Comparison of ENCODE assay signal across 8 cellular contexts in genomic region chr7:43721193-43721806, GRCh38. TPM values are rescaled to one million over a fixed set of nuclear protein-coding genes. Genes with fewer than 3 reads are reported as not detected.
A peak's percentile ranks its signal among the peaks of the same experiment; 100 is the strongest.
DNase-seq lines count a peak whose midpoint lies in the region; ATAC-seq and TF ChIP-seq lines count a peak whose summit lies in the region.

No MANE protein-coding gene starts in this region.

- BruUV-seq in A673 (replicated peaks; lab: Mats Ljungman, UMichigan): no TSS peak

- DNase-seq in A673 (ENCODE audit: low spot score): peak; percentile 68
- no peak for DNase-seq in GM10248 (ENCODE audit: extremely low spot score)
- peak; percentile 35 for DNase-seq in NCI-H2227 (lab: John Stamatoyannopoulos, UW; ENCODE audit: unreplicated experiment)
- peak; percentile 80 for DNase-seq in cerebellar cortex (ENCODE audit: low spot score)
- DNase-seq in mesendoderm: peak; percentile 33
- no peak for DNase-seq in left ventricle myocardium superior

- H3K23ac ChIP-seq in mesendoderm (ENCODE audit: low read length): no peak overlapping the region

- peaks cover 57% of the 10 kb centered on the region for H3K79me2 ChIP-seq in mesendoderm (ENCODE audit: control insufficient read depth, insufficient read depth, low read length)

- no peak overlapping the region for H3K56ac ChIP-seq in mesendoderm (ENCODE audit: low read length)

- no peak overlapping the region for H2AK5ac ChIP-seq in mesendoderm (ENCODE audit: low read length)

- no peak overlapping the region for H2BK15ac ChIP-seq in mesendoderm (replicated peaks; ENCODE audit: low read depth)

- H3K4me3 ChIP-seq in A673 (ENCODE audit: low read depth, low read length, poor library complexity, severe bottlenecking) (no peak overlapping the region), mesendoderm (ENCODE audit: low read length) (no peak overlapping the region)

- H3K9me3 ChIP-seq in A673 (ENCODE audit: low read depth, low read length, poor library complexity, severe bottlenecking): no peaks in the 10 kb centered on the region

- peak; percentile 78 for TF ChIP-seq CTCF in A673 (conservative IDR thresholded peaks at IDR 0.05; ENCODE audit: low read depth, low read length)
- TF ChIP-seq CTCF in GM10248 (IDR thresholded peaks at IDR 0.05; ENCODE audit: control extremely low read depth, extremely low read depth, low read depth, missing control alignments): peak; percentile 48

- H2BK120ac ChIP-seq in mesendoderm (ENCODE audit: low read depth, low read length): no peak overlapping the region

- intact Hi-C loops in A673 (cut with micrococcal nuclease; ENCODE audit: unreplicated experiment) (loop anchor here (1.0 to 5.0 kb wide), 2 partner anchors 139 to 264 kb away; no protein-coding TSS in a partner anchor), left ventricle myocardium superior (cut with micrococcal nuclease) (loop anchor here (10.0 kb wide), 1 partner anchor 786 kb away; the partner anchor contains the start of genes MRPL32 and PSMA2)

- H4K8ac ChIP-seq in mesendoderm (ENCODE audit: low read depth, low read length): no peak overlapping the region

- H3K27me3 ChIP-seq in A673 (replicated peaks; ENCODE audit: insufficient read depth, low read depth, low read length, poor library complexity): no peaks in the 10 kb centered on the region
- no peaks in the 10 kb centered on the region for H3K27me3 ChIP-seq in mesendoderm (ENCODE audit: insufficient read depth, low read length, poor library complexity)

- CTCF ChIA-PET in A673 (lab: Charles Lee): interaction anchor here (2.0 to 2.5 kb wide), 2 partner anchors 138 to 265 kb away, joined by 8 to 14 read pairs; partner anchors contain the start of gene STK17A
- CTCF ChIA-PET in GM10248 (lab: Yijun Ruan, JAX): interaction anchor here (0.9 to 8.8 kb wide), 22 partner anchors 8 to 1781 kb away, joined by 3 to 124 read pairs (median 3); partner anchors contain the start of genes COA1 and STK17A

- POLR2A ChIA-PET in A673 (lab: Charles Lee; ENCODE audit: low non-redundant PET) (no interaction called here), GM10248 (lab: Yijun Ruan, JAX) (interaction anchor here (1.9 kb wide), 1 partner anchor 139 kb away, joined by 12 read pairs; the partner anchor contains the start of gene STK17A)

- H2BK5ac ChIP-seq in mesendoderm (ENCODE audit: low read length): no peak overlapping the region

- H3K4me1 ChIP-seq in A673 (ENCODE audit: insufficient read depth, low read length, poor library complexity, severe bottlenecking) (peaks cover 7% of the 10 kb centered on the region), mesendoderm (ENCODE audit: control insufficient read depth, low read depth, low read length) (no peaks in the 10 kb centered on the region)

- no peak overlapping the region for H3K4ac ChIP-seq in mesendoderm (ENCODE audit: low read depth, low read length)

- H3K4me2 ChIP-seq in mesendoderm (ENCODE audit: low read length): no peak overlapping the region

- no peak overlapping the region for H3K18ac ChIP-seq in mesendoderm (ENCODE audit: low read length)

- WGBS in mesendoderm (ENCODE audit: extremely low coverage, insufficient coverage, low lambda C conversion rate): 100% methylated on average over 1 of the region's 2 CpGs

- H3K36me3 ChIP-seq in A673 (ENCODE audit: insufficient read depth, low read length, poor library complexity, severe bottlenecking) (no peaks in the 10 kb centered on the region), mesendoderm (ENCODE audit: control insufficient read depth, insufficient read depth, low read length) (no peaks in the 10 kb centered on the region)

- ATAC-seq in HG02610 (IDR thresholded peaks at IDR 0.05; ENCODE audit: unreplicated experiment) (no peak), HG03108 (IDR thresholded peaks at IDR 0.05; ENCODE audit: unreplicated experiment) (no peak), left ventricle myocardium superior (no peak)

- peaks cover 5% of the 10 kb centered on the region for H3K79me1 ChIP-seq in mesendoderm (ENCODE audit: low read length)

- no peak overlapping the region for H3K9ac ChIP-seq in mesendoderm (ENCODE audit: low read length)

- H3K27ac ChIP-seq in A673 (ENCODE audit: low read depth, low read length, poor library complexity, severe bottlenecking): no peak overlapping the region
- no peak overlapping the region for H3K27ac ChIP-seq in mesendoderm (ENCODE audit: low read depth, low read length)

- no peak overlapping the region for H4K5ac ChIP-seq in mesendoderm (ENCODE audit: low read length)

RNA-seq across cellular contexts. Expression of gene COA1, which starts 8.0 kb away (rescaled TPM):
- total RNA-seq in A673 (2021) (105 and 115 TPM in 2 replicates), left ventricle myocardium superior (72.5 TPM)
- 129 TPM for polyA plus RNA-seq in mesendoderm (2013, experiment 1 of 2)
- polyA plus RNA-seq in mesendoderm (2013, experiment 2 of 2): 132 TPM

RNA-seq across cellular contexts. Expression of gene BLVRA, which starts 37.2 kb away (rescaled TPM):
- 20.6 and 27.4 TPM in 2 replicates for total RNA-seq in A673 (2021)
- 19.1 TPM for polyA plus RNA-seq in mesendoderm (2013, experiment 1 of 2)
- polyA plus RNA-seq in mesendoderm (2013, experiment 2 of 2): 17.7 TPM
- 47.4 TPM for total RNA-seq in left ventricle myocardium superior

Comparison
In these comparisons a context has a peak if more than half of its experiments do, and no peak if none do; other contexts are left out.
1. DNase-seq: peak in A673 (single experiment), NCI-H2227 (single experiment), cerebellar cortex (single experiment) and mesendoderm (single experiment); none in GM10248 (single experiment) and left ventricle myocardium superior (single experiment).